8 cellular contexts compared by ENCODE assay signal in genomic region chr7:127651556-127652332, GRCh38. TPM values are rescaled to one million over a fixed set of nuclear protein-coding genes. Genes with fewer than 3 reads are reported as not detected.
DNase-seq lines count a peak whose midpoint lies in the region; ATAC-seq and TF ChIP-seq lines count a peak whose summit lies in the region.

Gene SND1, plus strand, starts transcription at chr7:127652194. Its CDS starts 180 bp downstream, at chr7:127652374.

- ATAC-seq in GM18498 (IDR thresholded peaks at IDR 0.05; ENCODE audit: unreplicated experiment) (peak; percentile 96), HG02938 (IDR thresholded peaks at IDR 0.05; ENCODE audit: unreplicated experiment) (peak; percentile 97)

- peak; percentile 79 for TF ChIP-seq POLR2A in prostate gland (IDR thresholded peaks at IDR 0.05)

- H3K27ac ChIP-seq in angular gyrus (ENCODE audit: low read depth, low read length) (peak within 1 kb of the TSS; percentile 92), left ventricle myocardium inferior (replicated peaks) (peak within 1 kb of the TSS; percentile 95), prostate gland (peak within 1 kb of the TSS; percentile 86 to 89), urinary bladder (ENCODE audit: low read depth) (peak within 1 kb of the TSS; percentile 94)

- H3K4me1 ChIP-seq in left ventricle myocardium inferior (peaks cover 53% of the 10 kb centered on the region), prostate gland (replicated peaks) (no peaks in the 10 kb centered on the region), urinary bladder (ENCODE audit: insufficient read depth) (no peaks in the 10 kb centered on the region)

- no peak for TF ChIP-seq CTCF in left ventricle myocardium inferior (IDR thresholded peaks at IDR 0.05; ENCODE audit: borderline replicate concordance)
- no peak for TF ChIP-seq CTCF in prostate gland (IDR thresholded peaks at IDR 0.05)

- H3K4me3 ChIP-seq in left ventricle myocardium inferior = peak within 1 kb of the TSS; percentile 87
- H3K4me3 ChIP-seq in prostate gland = peak within 1 kb of the TSS; percentile 87 to 96
- peak within 1 kb of the TSS; percentile 87 for H3K4me3 ChIP-seq in urinary bladder (ENCODE audit: low read depth, low read length)

- intact Hi-C loops in left ventricle myocardium inferior (cut with micrococcal nuclease) = no loop called here
- intact Hi-C loops in prostate gland (cut with DNase I) = loop anchor here (2.0 kb wide), 1 partner anchor 63 kb away; the partner anchor contains the start of gene ARF5

- H3K9me3 ChIP-seq in left ventricle myocardium inferior (replicated peaks) (no peaks in the 10 kb centered on the region), prostate gland (no peaks in the 10 kb centered on the region)

- WGBS in prostate gland = under 1% methylated on average over 62 of the region's 67 CpGs
- WGBS in urinary bladder = under 1% methylated on average over 67 of the region's 67 CpGs

- H3K27me3 ChIP-seq in left ventricle myocardium inferior (ENCODE audit: low read depth) (no peaks in the 10 kb centered on the region), prostate gland (replicated peaks; ENCODE audit: insufficient read depth) (no peaks in the 10 kb centered on the region)

- peak; percentile 94 to 98 for DNase-seq in NCI-H187 (lab: John Stamatoyannopoulos, UW)
- DNase-seq in T-helper 2 cell = peak; percentile 93 to 100 (median 99)
- DNase-seq in left ventricle myocardium inferior = peak; percentile 99
- DNase-seq in prostate gland (ENCODE audit: low spot score) = peak; percentile 99

- H3K36me3 ChIP-seq in left ventricle myocardium inferior = no peaks in the 10 kb centered on the region
- no peaks in the 10 kb centered on the region for H3K36me3 ChIP-seq in prostate gland
- H3K36me3 ChIP-seq in urinary bladder (ENCODE audit: insufficient read depth) = peaks cover 1% of the 10 kb centered on the region

RNA-seq across cellular contexts. Expression of gene SND1, which starts in this region (rescaled TPM):
- total RNA-seq in left ventricle myocardium inferior (71.6 TPM), prostate gland (100 to 1,000 TPM; 175 to 190 TPM), urinary bladder (89.8 TPM)
- 102 TPM for polyA plus RNA-seq in urinary bladder

Comparison
In these comparisons a context has a peak if more than half of its experiments do, and no peak if none do; other contexts are left out.
1. Peak in every context shown above with its lines: DNase-seq, ATAC-seq, H3K4me3 ChIP-seq and H3K27ac ChIP-seq.